ENCODE assay signal across 1 cellular context in genomic region chr1:50959303-50959912, GRCh38.
TF ChIP-seq lines count a peak whose summit lies in the region.

No MANE protein-coding gene starts in this region.

TF ChIP-seq in liver, 16 proteins besides CTCF, POLR2A, EP300 and RAD21 (continued from another document):
- no peak for TF ChIP-seq ZBTB33 (IDR thresholded peaks at IDR 0.05)
- no peak for TF ChIP-seq FOXA2 (IDR thresholded peaks at IDR 0.05)
- no peak for TF ChIP-seq TAF1 (conservative IDR thresholded peaks at IDR 0.05)
- TF ChIP-seq HNF4G (IDR thresholded peaks at IDR 0.05) = no peak
- no peak for TF ChIP-seq GABPA (IDR thresholded peaks at IDR 0.05 in 1 of 2, conservative IDR thresholded peaks at IDR 0.05 in 1 of 2)
- no peak for TF ChIP-seq HNF4A (conservative IDR thresholded peaks at IDR 0.05)
- TF ChIP-seq FOXA1 (IDR thresholded peaks at IDR 0.05) = no peak
